In genomic region chr12:117241697-117242096, GRCh38 we compare ENCODE assay signal across 3 cellular contexts.
"Had no signal": no experiment of that assay in that cellular context is flagged by ENCODE, and none has a peak within 500 bp of the region (broad histone marks: within the 10 kb centered on the region; RNA-seq: fewer than 3 reads in every experiment).

No MANE protein-coding gene starts in this region.

- ATAC-seq: GM12878 had no signal

- DNase-seq: GDM1, GF-D8 had no signal

- H3K4me3 ChIP-seq: GM12878 had no signal
